Comparison of ENCODE assay signal across 15 cellular contexts in genomic region chr9:69254223-69254622, GRCh38.
"Had no signal": no experiment of that assay in that cellular context is flagged by ENCODE, and none has a peak within 500 bp of the region (broad histone marks: within the 10 kb centered on the region; RNA-seq: fewer than 3 reads in every experiment).

No MANE protein-coding gene starts in this region.

- H3K27me3 ChIP-seq: ascending aorta, colonic mucosa, heart right ventricle had no signal

- H3K4me1 ChIP-seq: ascending aorta, colonic mucosa had no signal

- H3K36me3 Mint-ChIP-seq: activated naive CD8-positive, alpha-beta T cell treated with anti-CD3 and anti-CD28 coated beads, Interleukin-2, amount 10 ng/mL, durations not matched to agents 7 days and 5 days; natural killer cell treated with Interleukin-12 subunit alpha and Interleukin-12 subunit beta and Interleukin-15 and Interleukin-18, amount 100 ng/mL, for 72 hours had no signal

- H3K4me3 Mint-ChIP-seq: activated CD8-positive, alpha-beta T cell treated with anti-CD3 and anti-CD28 coated beads for 36 hours; activated naive CD8-positive, alpha-beta T cell treated with anti-CD3 and anti-CD28 coated beads, Interleukin-2, amount 10 ng/mL, durations not matched to agents 7 days and 5 days; activated T-cell treated with anti-CD3 and anti-CD28 coated beads, Interleukin-2, amount 50 U/mL, for 72 hours; natural killer cell treated with Interleukin-12 subunit alpha and Interleukin-12 subunit beta and Interleukin-15 and Interleukin-18, amount 100 ng/mL, for 72 hours; type B pancreatic cell had no signal

- ATAC-seq: activated CD8-positive, alpha-beta T cell treated with anti-CD3 and anti-CD28 coated beads for 36 hours; activated T-cell treated with anti-CD3 and anti-CD28 coated beads, Interleukin-2, amount 50 U/mL, for 72 hours; mucosa of descending colon had no signal

- H3K4me3 ChIP-seq: ascending aorta, colonic mucosa, heart right ventricle, lung, mucosa of descending colon, skin epidermis had no signal

- H3K27me3 Mint-ChIP-seq: activated CD8-positive, alpha-beta T cell treated with anti-CD3 and anti-CD28 coated beads for 36 hours; activated naive CD8-positive, alpha-beta T cell treated with anti-CD3 and anti-CD28 coated beads, Interleukin-2, amount 10 ng/mL, durations not matched to agents 7 days and 5 days; natural killer cell treated with Interleukin-12 subunit alpha and Interleukin-12 subunit beta and Interleukin-15 and Interleukin-18, amount 100 ng/mL, for 72 hours; type B pancreatic cell had no signal

- H3K4me1 Mint-ChIP-seq: activated naive CD8-positive, alpha-beta T cell treated with anti-CD3 and anti-CD28 coated beads, Interleukin-2, amount 10 ng/mL, durations not matched to agents 7 days and 5 days had no signal

- H3K27ac ChIP-seq: ascending aorta, colonic mucosa had no signal

- H3K9me3 ChIP-seq: ascending aorta, colonic mucosa, heart right ventricle, mucosa of descending colon had no signal

- H3K9me3 Mint-ChIP-seq: activated CD8-positive, alpha-beta T cell treated with anti-CD3 and anti-CD28 coated beads for 36 hours; activated naive CD8-positive, alpha-beta T cell treated with anti-CD3 and anti-CD28 coated beads, Interleukin-2, amount 10 ng/mL, durations not matched to agents 7 days and 5 days; activated T-cell treated with anti-CD3 and anti-CD28 coated beads, Interleukin-2, amount 50 U/mL, for 72 hours; natural killer cell treated with Interleukin-12 subunit alpha and Interleukin-12 subunit beta and Interleukin-15 and Interleukin-18, amount 100 ng/mL, for 72 hours; type B pancreatic cell had no signal

- H3K27ac Mint-ChIP-seq: activated CD8-positive, alpha-beta T cell treated with anti-CD3 and anti-CD28 coated beads for 36 hours; activated naive CD8-positive, alpha-beta T cell treated with anti-CD3 and anti-CD28 coated beads, Interleukin-2, amount 10 ng/mL, durations not matched to agents 7 days and 5 days; activated T-cell treated with anti-CD3 and anti-CD28 coated beads, Interleukin-2, amount 50 U/mL, for 72 hours; natural killer cell treated with Interleukin-12 subunit alpha and Interleukin-12 subunit beta and Interleukin-15 and Interleukin-18, amount 100 ng/mL, for 72 hours; type B pancreatic cell had no signal

- DNase-seq: activated CD8-positive, alpha-beta memory T cell treated with anti-CD3 and anti-CD28 coated beads, Interleukin-2, amount 50 U/mL, for 4 hours; activated CD8-positive, alpha-beta T cell treated with anti-CD3 and anti-CD28 coated beads for 36 hours; activated naive CD8-positive, alpha-beta T cell treated with anti-CD3 and anti-CD28 coated beads, Interleukin-2, amount 10 ng/mL, durations not matched to agents 7 days and 5 days; activated T-cell treated with anti-CD3 and anti-CD28 coated beads, Interleukin-2, amount 50 U/mL, for 72 hours; colonic mucosa; effector CD4-positive, alpha-beta T cell; foreskin melanocyte; heart right ventricle; mucosa of descending colon; T-helper 9 cell had no signal
